ENCODE assay signal across 10 cellular contexts in the genomic region with DNA sequence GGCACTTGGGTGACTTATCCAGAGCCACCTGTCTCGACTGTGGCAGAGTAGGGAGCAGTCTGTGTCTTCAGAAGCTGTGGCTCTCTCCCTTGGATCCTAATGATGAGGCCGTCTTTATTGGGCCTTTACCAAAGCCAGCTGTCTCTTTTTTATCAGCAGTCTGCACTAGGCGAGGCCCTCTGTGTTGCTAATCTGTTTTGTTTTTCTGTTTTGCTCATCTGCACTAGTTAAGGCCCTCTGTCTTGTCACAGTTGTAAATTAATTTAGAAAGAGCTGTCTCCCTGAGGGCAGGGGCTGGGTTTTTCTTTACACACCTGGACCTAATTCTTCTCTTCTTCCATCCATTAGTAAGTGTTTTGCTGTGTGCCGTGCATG. TPM values are rescaled to one million over a fixed set of nuclear protein-coding genes. Genes with fewer than 3 reads are reported as not detected.
DNase-seq lines count a peak whose midpoint lies in the region; ATAC-seq and TF ChIP-seq lines count a peak whose summit lies in the region.
"Had no signal": no experiment of that assay in that cellular context is flagged by ENCODE, and none has a peak within 500 bp of the region (broad histone marks: within the 10 kb centered on the region; RNA-seq: fewer than 3 reads in every experiment).

No MANE protein-coding gene starts in this region.

- H3K4me3 ChIP-seq in tibial artery = no peak overlapping the region
- H3K4me3 ChIP-seq in transverse colon = no peak overlapping the region
- H3K4me3 ChIP-seq: hepatocyte had no signal

- peak overlapping the region; percentile 18 for H3K27ac Mint-ChIP-seq in activated T-cell treated with anti-CD3 and anti-CD28 coated beads, Interleukin-2, amount 50 U/mL, for 72 hours
- peak overlapping the region; percentile 36 to 83 (median 46) for H3K27ac Mint-ChIP-seq in immature natural killer cell

- 63 to 82% methylated on average over 2 to 4 of the region's 4 CpGs for WGBS in transverse colon (ENCODE audit: low coverage in 1 of 2), 2 donors

- no peak for TF ChIP-seq EP300 in transverse colon (IDR thresholded peaks at IDR 0.05; ENCODE audit: low read depth)

- H3K36me3 Mint-ChIP-seq in activated T-cell treated with anti-CD3 and anti-CD28 coated beads, Interleukin-2, amount 50 U/mL, for 72 hours (ENCODE audit: insufficient read depth in 2 of 2) = peaks cover 0 to 2% of the 10 kb centered on the region in 2 donors
- H3K36me3 Mint-ChIP-seq in immature natural killer cell = peaks cover 0 to 8% (median 5%) of the 10 kb centered on the region in 3 donors

- H3K36me3 ChIP-seq in tibial artery (peaks cover 16 to 36% (median 31%) of the 10 kb centered on the region in 3 donors), transverse colon (peaks cover 0 to 10% (median 2%) of the 10 kb centered on the region in 4 donors)

- TF ChIP-seq CTCF in tibial artery (IDR thresholded peaks at IDR 0.05) = no peak
- TF ChIP-seq CTCF in transverse colon (IDR thresholded peaks at IDR 0.05) = no peak

- in situ Hi-C loops in transverse colon (cut with MboI; ENCODE audit: low pct_ligation_motif_present in 1 of 4, low pct_unique_long_range_greater_than_20kb in 1 of 4, low sequenced_read_pairs in 3 of 4) = no loop called here

- H3K4me1 ChIP-seq in tibial artery (peaks cover 5 to 89% (median 53%) of the 10 kb centered on the region in 4 donors), transverse colon (peaks cover 7 to 47% (median 21%) of the 10 kb centered on the region in 4 donors)

- H3K27ac ChIP-seq in tibial artery (peak overlapping the region; percentile 3 to 32), transverse colon (peak overlapping the region in 2 of 4 donors; percentile 3 to 12)
- H3K27ac ChIP-seq: hepatocyte had no signal

- H3K9me3 ChIP-seq in tibial artery (no peaks in the 10 kb centered on the region), transverse colon (no peaks in the 10 kb centered on the region)

- no peak overlapping the region for H3K4me3 Mint-ChIP-seq in activated T-cell treated with anti-CD3 and anti-CD28 coated beads, Interleukin-2, amount 50 U/mL, for 72 hours
- no peak overlapping the region for H3K4me3 Mint-ChIP-seq in immature natural killer cell

- TF ChIP-seq POLR2A in transverse colon (IDR thresholded peaks at IDR 0.05) = no peak

- DNase-seq in activated T-cell treated with anti-CD3 and anti-CD28 coated beads, Interleukin-2, amount 50 U/mL, for 72 hours = no peak
- DNase-seq in activated T-cell treated with anti-CD3 and anti-CD28 coated beads, Interleukin-2, amount 50 U/mL, for 48 hours = no peak
- DNase-seq in NCI-H1694 (lab: John Stamatoyannopoulos, UW) (peak; percentile 42), immature natural killer cell (no peak), tibial artery (no peak), medulla oblongata (ENCODE audit: extremely low spot score) (no peak), DMS79 treated with DMSO at 0.1 percent for 48 hours (lab: John Stamatoyannopoulos, UW) (no peak), transverse colon (no peak)
- DNase-seq: central memory CD4-positive, alpha-beta T cell had no signal

- H3K9me3 Mint-ChIP-seq in activated T-cell treated with anti-CD3 and anti-CD28 coated beads, Interleukin-2, amount 50 U/mL, for 72 hours = no peaks in the 10 kb centered on the region
- no peaks in the 10 kb centered on the region for H3K9me3 Mint-ChIP-seq in immature natural killer cell

- peak in 1 of 2 donors; percentile 26 for ATAC-seq in activated T-cell treated with anti-CD3 and anti-CD28 coated beads, Interleukin-2, amount 50 U/mL, for 72 hours (replicated peaks in 1 of 2)

- H3K27me3 ChIP-seq in tibial artery = no peaks in the 10 kb centered on the region
- no peaks in the 10 kb centered on the region for H3K27me3 ChIP-seq in transverse colon
- H3K27me3 ChIP-seq: hepatocyte had no signal

- H3K4me1 Mint-ChIP-seq in activated T-cell treated with anti-CD3 and anti-CD28 coated beads, Interleukin-2, amount 50 U/mL, for 72 hours (ENCODE audit: low read depth) = peaks cover 47% of the 10 kb centered on the region
- H3K4me1 Mint-ChIP-seq in immature natural killer cell = peaks cover 66 to 67% of the 10 kb centered on the region in 2 donors

- H3K27me3 Mint-ChIP-seq in activated T-cell treated with anti-CD3 and anti-CD28 coated beads, Interleukin-2, amount 50 U/mL, for 72 hours (ENCODE audit: low read depth) = no peaks in the 10 kb centered on the region
- peaks cover 0 to 1% (median 0%) of the 10 kb centered on the region in 3 donors for H3K27me3 Mint-ChIP-seq in immature natural killer cell (ENCODE audit: low read depth in 3 of 3)

- intact Hi-C loops in tibial artery (cut with DNase I; ENCODE audit: low total_unique reads) = no loop called here
- intact Hi-C loops in transverse colon (cut with DNase I; ENCODE audit: low total_unique reads) = no loop called here

RNA-seq across cellular contexts. Expression of a gene that starts 45.0 kb away (rescaled TPM):
- total RNA-seq in activated T-cell treated with anti-CD3 and anti-CD28 coated beads, Interleukin-2, amount 50 U/mL, for 72 hours = 10 to 100 TPM; 62.0 to 67.2 TPM
- polyA plus RNA-seq in immature natural killer cell = 10 to 100 TPM; 50.1 to 61.1 (median 54.8) TPM
- total RNA-seq in transverse colon = 10 to 100 TPM; 26.9 to 60.1 (median 30.3) TPM

RNA-seq across cellular contexts. Expression of a gene that starts 52.0 kb away (rescaled TPM):
- total RNA-seq in activated T-cell treated with anti-CD3 and anti-CD28 coated beads, Interleukin-2, amount 50 U/mL, for 72 hours = 100 to 1,000 TPM; 383 to 474 TPM
- 10 to 100 TPM; 63.3 to 86.5 (median 76.4) TPM for polyA plus RNA-seq in immature natural killer cell
- total RNA-seq in transverse colon = 10 to 100 TPM; 18.3 to 56.7 (median 38.2) TPM

RNA-seq across cellular contexts. Expression of a gene that starts 58.9 kb away (rescaled TPM):
- 10 to 100 TPM; 70.9 to 71.9 TPM for total RNA-seq in activated T-cell treated with anti-CD3 and anti-CD28 coated beads, Interleukin-2, amount 50 U/mL, for 72 hours
- polyA plus RNA-seq in immature natural killer cell = 100 to 1,000 TPM; 224 to 275 (median 239) TPM
- total RNA-seq in transverse colon = 10 to 100 TPM; 10.1 to 83.4 (median 40.9) TPM

Comparison
In these comparisons a context has a peak if more than half of its experiments do, and no peak if none do; other contexts are left out.
1. RNA of a gene that starts 52.0 kb away (total RNA-seq): 383 to 474 TPM in activated T-cell treated with anti-CD3 and anti-CD28 coated beads, Interleukin-2, amount 50 U/mL, for 72 hours; 18.3 to 56.7 TPM in transverse colon; every median in the first group is over 4 times any median in the second.